ENCODE assay signal across 8 cellular contexts in genomic region chr22:17159504-17159951, GRCh38. TPM values are rescaled to one million over a fixed set of nuclear protein-coding genes. Genes with fewer than 3 reads are reported as not detected.
DNase-seq lines count a peak whose midpoint lies in the region; ATAC-seq and TF ChIP-seq lines count a peak whose summit lies in the region.

No MANE protein-coding gene starts in this region.

- H3K27ac ChIP-seq in neutrophil (peak overlapping the region; percentile 64), thoracic aorta (peak overlapping the region; percentile 71 to 95)

- H3K36me3 ChIP-seq in neutrophil (no peaks in the 10 kb centered on the region), thoracic aorta (no peaks in the 10 kb centered on the region)

- peak overlapping the region; percentile 94 for H3K4me3 ChIP-seq in GM12875 (ENCODE audit: low read depth, low read length)
- peak overlapping the region; percentile 72 for H3K4me3 ChIP-seq in fibroblast of pulmonary artery (replicated peaks; ENCODE audit: low read depth, low read length)
- peak overlapping the region; percentile 86 to 94 for H3K4me3 ChIP-seq in neutrophil (ENCODE audit: low read depth in 1 of 2, low read length in 1 of 2)
- peak overlapping the region; percentile 81 for H3K4me3 ChIP-seq in thoracic aorta

- DNase-seq in NCI-H2196 (lab: John Stamatoyannopoulos, UW; ENCODE audit: unreplicated experiment) (peak; percentile 42), fibroblast of pulmonary artery (ENCODE audit: low read depth) (peak; percentile 38), thoracic aorta (ENCODE audit: low spot score) (peak; percentile 8)
- DNase-seq in activated T-cell treated with anti-CD3 and anti-CD28 coated beads, Interleukin-2, amount 50 U/mL, for 4 hours, result peak; percentile 44

- peak; percentile 24 for ATAC-seq in HG02763 (IDR thresholded peaks at IDR 0.05; ENCODE audit: unreplicated experiment)
- peak; percentile 61 for ATAC-seq in activated T-cell treated with anti-CD3 and anti-CD28 coated beads, Interleukin-2, amount 50 U/mL, for 4 hours
- ATAC-seq in thoracic aorta (ENCODE audit: insufficient number of reproducible peaks, low FRiP score, low read depth), result peak; percentile 33
- no peak for ATAC-seq in HG03280 (IDR thresholded peaks at IDR 0.05; ENCODE audit: unreplicated experiment)

- peaks cover 33% of the 10 kb centered on the region for H3K4me1 Mint-ChIP-seq in activated T-cell treated with anti-CD3 and anti-CD28 coated beads, Interleukin-2, amount 50 U/mL, for 4 hours (ENCODE audit: low read depth)

- H3K4me3 Mint-ChIP-seq in activated T-cell treated with anti-CD3 and anti-CD28 coated beads, Interleukin-2, amount 50 U/mL, for 4 hours, result peak overlapping the region; percentile 85

- no peaks in the 10 kb centered on the region for H3K27me3 Mint-ChIP-seq in activated T-cell treated with anti-CD3 and anti-CD28 coated beads, Interleukin-2, amount 50 U/mL, for 4 hours (ENCODE audit: low read depth)

- peaks cover 6% of the 10 kb centered on the region for H3K36me3 Mint-ChIP-seq in activated T-cell treated with anti-CD3 and anti-CD28 coated beads, Interleukin-2, amount 50 U/mL, for 4 hours (ENCODE audit: insufficient read depth)

- H3K9me3 ChIP-seq in neutrophil (no peaks in the 10 kb centered on the region), thoracic aorta (no peaks in the 10 kb centered on the region)

- H3K27me3 ChIP-seq in neutrophil (no peaks in the 10 kb centered on the region), thoracic aorta (replicated peaks; ENCODE audit: insufficient read depth) (no peaks in the 10 kb centered on the region)

- H3K9me3 Mint-ChIP-seq in activated T-cell treated with anti-CD3 and anti-CD28 coated beads, Interleukin-2, amount 50 U/mL, for 4 hours, result no peaks in the 10 kb centered on the region

- H3K4me1 ChIP-seq in neutrophil (ENCODE audit: control insufficient read depth in 1 of 2, insufficient read depth in 1 of 2, low read depth in 1 of 2, low read length in 1 of 2), result peaks cover 20 to 27% of the 10 kb centered on the region in 2 experiments
- peaks cover 17 to 21% of the 10 kb centered on the region in 2 donors for H3K4me1 ChIP-seq in thoracic aorta (ENCODE audit: control insufficient read depth in 1 of 2, low read depth in 2 of 2)

- TF ChIP-seq CTCF in GM12875 (IDR thresholded peaks at IDR 0.05; ENCODE audit: borderline replicate concordance, insufficient read depth, low read depth, low read length), result no peak
- no peak for TF ChIP-seq CTCF in fibroblast of pulmonary artery (IDR thresholded peaks at IDR 0.05; ENCODE audit: low read length, missing control alignments)
- no peak for TF ChIP-seq CTCF in neutrophil (IDR thresholded peaks at IDR 0.05)
- no peak for TF ChIP-seq CTCF in thoracic aorta (IDR thresholded peaks at IDR 0.05)

RNA-seq across cellular contexts. Expression of gene HDHD5, which starts 0.5 kb away (rescaled TPM):
- 10 to 100 TPM; 56.2 to 69.1 (median 68.3) TPM for total RNA-seq in activated T-cell treated with anti-CD3 and anti-CD28 coated beads, Interleukin-2, amount 50 U/mL, for 4 hours
- 10 to 100 TPM; 32.6 to 50.1 TPM for total RNA-seq in thoracic aorta

RNA-seq across cellular contexts. Expression of gene TMEM121B, which starts 38.4 kb away (rescaled TPM):
- under 1 TPM; 0.24 to 0.43 (median 0.38) TPM for total RNA-seq in activated T-cell treated with anti-CD3 and anti-CD28 coated beads, Interleukin-2, amount 50 U/mL, for 4 hours
- total RNA-seq in thoracic aorta, result 1 to 10 TPM; 1.1 to 2.0 TPM

RNA-seq across cellular contexts. Expression of gene ADA2, which starts 59.7 kb away (rescaled TPM):
- 1 to 10 TPM; 1.2 to 2.3 (median 1.3) TPM for total RNA-seq in activated T-cell treated with anti-CD3 and anti-CD28 coated beads, Interleukin-2, amount 50 U/mL, for 4 hours
- total RNA-seq in thoracic aorta, result 10 to 100 TPM; 25.7 to 31.3 TPM

Comparison
In these comparisons a context has a peak if more than half of its experiments do, and no peak if none do; other contexts are left out.
1. RNA of gene ADA2, which starts 59.7 kb away (total RNA-seq): 25.7 to 31.3 TPM in thoracic aorta; 1.2 to 2.3 TPM in activated T-cell treated with anti-CD3 and anti-CD28 coated beads, Interleukin-2, amount 50 U/mL, for 4 hours; every median in the first group is over 4 times any median in the second.
2. Peak in every context shown above with its lines, with median percentiles within 50 percentile points of each other: H3K4me3 ChIP-seq and DNase-seq.